ENCODE assay signal across 18 cellular contexts in genomic region chr10:6511347-6511746, GRCh38.
A peak's percentile ranks its signal among the peaks of the same experiment; 100 is the strongest.
DNase-seq lines count a peak whose midpoint lies in the region; ATAC-seq lines count a peak whose summit lies in the region.
"Had no signal": no experiment of that assay in that cellular context is flagged by ENCODE, and none has a peak within 500 bp of the region (broad histone marks: within the 10 kb centered on the region; RNA-seq: fewer than 3 reads in every experiment).

No MANE protein-coding gene starts in this region.

- no peak for ATAC-seq in activated naive CD8-positive, alpha-beta T cell treated with anti-CD3 and anti-CD28 coated beads, Interleukin-2, amount 50 U/mL, for 24 hours
- ATAC-seq: A549, GM23338, HCT116 had no signal

- no peaks in the 10 kb centered on the region for H3K79me2 ChIP-seq in mesendoderm (ENCODE audit: control insufficient read depth, insufficient read depth, low read length)

- intact Hi-C loops in activated CD4-positive, alpha-beta memory T cell treated with anti-CD3 and anti-CD28 coated beads for 36 hours (cut with micrococcal nuclease), result no loop called here

- no CpG with 5 or more reads among the region's 6 CpGs for WGBS in mesendoderm (ENCODE audit: extremely low coverage, insufficient coverage, low lambda C conversion rate)

- no peak overlapping the region for H3K4me3 Mint-ChIP-seq in activated CD4-positive, alpha-beta memory T cell treated with anti-CD3 and anti-CD28 coated beads for 36 hours
- no peak overlapping the region for H3K4me3 Mint-ChIP-seq in activated CD4-positive, alpha-beta memory T cell treated with anti-CD3 and anti-CD28 coated beads, Interleukin-2, amount 10 ng/mL, durations not matched to agents 7 days and 5 days
- no peak overlapping the region for H3K4me3 Mint-ChIP-seq in CD8-positive, alpha-beta memory T cell
- H3K4me3 Mint-ChIP-seq in activated naive CD8-positive, alpha-beta T cell treated with anti-CD3 and anti-CD28 coated beads, Interleukin-2, amount 50 U/mL, for 24 hours, result peak overlapping the region; percentile 48
- H3K4me3 Mint-ChIP-seq: GM23338 had no signal

- no peaks in the 10 kb centered on the region for H3K27me3 ChIP-seq in CD8-positive, alpha-beta memory T cell (ENCODE audit: insufficient read depth, low read length, poor library complexity, severe bottlenecking)
- no peaks in the 10 kb centered on the region for H3K27me3 ChIP-seq in mesendoderm (ENCODE audit: insufficient read depth, low read length, poor library complexity)
- H3K27me3 ChIP-seq: BLaER1 treated with 17β-estradiol and CSF1 and Interleukin-3, amounts not matched to agents 10 nM and 100 nM had no signal

- no peak overlapping the region for H3K4me2 ChIP-seq in mesendoderm (ENCODE audit: low read length)
- H3K4me2 ChIP-seq: A549; BLaER1 treated with 17β-estradiol and CSF1 and Interleukin-3, amounts not matched to agents 10 nM and 100 nM; GM23338 had no signal

- POLR2A ChIA-PET in activated CD4-positive, alpha-beta memory T cell treated with anti-CD3 and anti-CD28 coated beads for 36 hours (lab: Charles Lee), result interaction anchor here (1.0 to 1.9 kb wide), 2 partner anchors 12 to 19 kb away, joined by 3 to 6 read pairs; no protein-coding TSS in a partner anchor
- POLR2A ChIA-PET in activated CD4-positive, alpha-beta memory T cell treated with anti-CD3 and anti-CD28 coated beads, Interleukin-2, amount 10 ng/mL, durations not matched to agents 7 days and 5 days (lab: Charles Lee), result interaction anchor here (1.0 kb wide), 1 partner anchor 19 kb away, joined by 3 read pairs; no protein-coding TSS in a partner anchor
- POLR2A ChIA-PET in CD8-positive, alpha-beta memory T cell (lab: Charles Lee), result interaction anchor here (0.6 kb wide), 2 partner anchors 32 to 895 kb away, joined by 3 read pairs; no protein-coding TSS in a partner anchor

- no peak overlapping the region for H3K56ac ChIP-seq in mesendoderm (ENCODE audit: low read length)

- CTCF ChIA-PET in activated CD4-positive, alpha-beta memory T cell treated with anti-CD3 and anti-CD28 coated beads for 36 hours (lab: Charles Lee), result no interaction called here
- CTCF ChIA-PET in activated CD4-positive, alpha-beta memory T cell treated with anti-CD3 and anti-CD28 coated beads, Interleukin-2, amount 10 ng/mL, durations not matched to agents 7 days and 5 days (lab: Charles Lee), result no interaction called here
- CTCF ChIA-PET in CD8-positive, alpha-beta memory T cell (lab: Charles Lee), result no interaction called here

- H4K5ac ChIP-seq in mesendoderm (ENCODE audit: low read length), result no peak overlapping the region

- H3K79me1 ChIP-seq in mesendoderm (ENCODE audit: low read length), result no peaks in the 10 kb centered on the region

- no peak overlapping the region for H4K8ac ChIP-seq in mesendoderm (ENCODE audit: low read depth, low read length)

- H3K27ac Mint-ChIP-seq in activated CD4-positive, alpha-beta memory T cell treated with anti-CD3 and anti-CD28 coated beads for 36 hours, result peak overlapping the region; percentile 81
- H3K27ac Mint-ChIP-seq in activated CD4-positive, alpha-beta memory T cell treated with anti-CD3 and anti-CD28 coated beads, Interleukin-2, amount 10 ng/mL, durations not matched to agents 7 days and 5 days, result no peak overlapping the region
- peak overlapping the region in 7 of 8 donors; percentile 24 to 93 (median 72) for H3K27ac Mint-ChIP-seq in CD8-positive, alpha-beta memory T cell
- H3K27ac Mint-ChIP-seq in activated naive CD8-positive, alpha-beta T cell treated with anti-CD3 and anti-CD28 coated beads, Interleukin-2, amount 50 U/mL, for 24 hours, result peak overlapping the region; percentile 94
- H3K27ac Mint-ChIP-seq: GM23338 had no signal

- H3K4me1 Mint-ChIP-seq in activated CD4-positive, alpha-beta memory T cell treated with anti-CD3 and anti-CD28 coated beads for 36 hours (ENCODE audit: low read depth), result peaks cover 78% of the 10 kb centered on the region
- H3K4me1 Mint-ChIP-seq in activated CD4-positive, alpha-beta memory T cell treated with anti-CD3 and anti-CD28 coated beads, Interleukin-2, amount 10 ng/mL, durations not matched to agents 7 days and 5 days, result peaks cover 78% of the 10 kb centered on the region
- peaks cover 55 to 82% (median 77%) of the 10 kb centered on the region in 3 donors for H3K4me1 Mint-ChIP-seq in CD8-positive, alpha-beta memory T cell
- peaks cover 86% of the 10 kb centered on the region for H3K4me1 Mint-ChIP-seq in activated naive CD8-positive, alpha-beta T cell treated with anti-CD3 and anti-CD28 coated beads, Interleukin-2, amount 50 U/mL, for 24 hours

- no peak overlapping the region for H3K9ac ChIP-seq in mesendoderm (ENCODE audit: low read length)
- H3K9ac ChIP-seq: BLaER1 treated with 17β-estradiol and CSF1 and Interleukin-3, amounts not matched to agents 10 nM and 100 nM had no signal

- H2BK5ac ChIP-seq in mesendoderm (ENCODE audit: low read length), result no peak overlapping the region

- peaks cover 70% of the 10 kb centered on the region for H3K36me3 Mint-ChIP-seq in activated CD4-positive, alpha-beta memory T cell treated with anti-CD3 and anti-CD28 coated beads for 36 hours
- peaks cover 99% of the 10 kb centered on the region for H3K36me3 Mint-ChIP-seq in activated CD4-positive, alpha-beta memory T cell treated with anti-CD3 and anti-CD28 coated beads, Interleukin-2, amount 10 ng/mL, durations not matched to agents 7 days and 5 days (ENCODE audit: low read depth)
- H3K36me3 Mint-ChIP-seq in CD8-positive, alpha-beta memory T cell, result peaks cover 30 to 88% (median 38%) of the 10 kb centered on the region in 3 donors
- peaks cover 82% of the 10 kb centered on the region for H3K36me3 Mint-ChIP-seq in activated naive CD8-positive, alpha-beta T cell treated with anti-CD3 and anti-CD28 coated beads, Interleukin-2, amount 50 U/mL, for 24 hours (ENCODE audit: low read depth)

- H3K9me3 ChIP-seq in CD8-positive, alpha-beta memory T cell (ENCODE audit: low read length), result no peaks in the 10 kb centered on the region
- H3K9me3 ChIP-seq: A549 had no signal

- peaks cover 14% of the 10 kb centered on the region for H3K9me3 Mint-ChIP-seq in activated CD4-positive, alpha-beta memory T cell treated with anti-CD3 and anti-CD28 coated beads for 36 hours
- peaks cover 12% of the 10 kb centered on the region for H3K9me3 Mint-ChIP-seq in activated CD4-positive, alpha-beta memory T cell treated with anti-CD3 and anti-CD28 coated beads, Interleukin-2, amount 10 ng/mL, durations not matched to agents 7 days and 5 days
- no peaks in the 10 kb centered on the region for H3K9me3 Mint-ChIP-seq in CD8-positive, alpha-beta memory T cell
- peaks cover 15% of the 10 kb centered on the region for H3K9me3 Mint-ChIP-seq in activated naive CD8-positive, alpha-beta T cell treated with anti-CD3 and anti-CD28 coated beads, Interleukin-2, amount 50 U/mL, for 24 hours

- H2BK120ac ChIP-seq in mesendoderm (ENCODE audit: low read depth, low read length), result no peak overlapping the region

- H3K4me1 ChIP-seq in CD8-positive, alpha-beta memory T cell (ENCODE audit: insufficient read depth, low read length), result peaks cover 37% of the 10 kb centered on the region
- no peaks in the 10 kb centered on the region for H3K4me1 ChIP-seq in mesendoderm (ENCODE audit: control insufficient read depth, low read depth, low read length)
- H3K4me1 ChIP-seq: A549 had no signal

- H3K4me3 ChIP-seq in CD8-positive, alpha-beta memory T cell (ENCODE audit: low read length), result no peak overlapping the region
- H3K4me3 ChIP-seq in mesendoderm (ENCODE audit: low read length), result peak overlapping the region; percentile 12
- H3K4me3 ChIP-seq: A549; BLaER1 treated with 17β-estradiol and CSF1 and Interleukin-3, amounts not matched to agents 10 nM and 100 nM; GM23338 had no signal

- H2BK15ac ChIP-seq in mesendoderm (replicated peaks; ENCODE audit: low read depth), result no peak overlapping the region

- no peak overlapping the region for H2AK5ac ChIP-seq in mesendoderm (ENCODE audit: low read length)

- H3K4ac ChIP-seq in mesendoderm (ENCODE audit: low read depth, low read length), result no peak overlapping the region

- H3K18ac ChIP-seq in mesendoderm (ENCODE audit: low read length), result no peak overlapping the region

- no peak for DNase-seq in activated CD4-positive, alpha-beta memory T cell treated with anti-CD3 and anti-CD28 coated beads for 36 hours
- no peak for DNase-seq in activated CD4-positive, alpha-beta memory T cell treated with anti-CD3 and anti-CD28 coated beads, Interleukin-2, amount 10 ng/mL, durations not matched to agents 7 days and 5 days
- DNase-seq in CD8-positive, alpha-beta memory T cell, result no peak
- DNase-seq in activated naive CD8-positive, alpha-beta T cell treated with anti-CD3 and anti-CD28 coated beads, Interleukin-2, amount 50 U/mL, for 24 hours, result no peak
- DNase-seq in mesendoderm (no peak), Kasumi-1 (lab: John Stamatoyannopoulos, UW) (no peak), SK-N-DZ (ENCODE audit: low spot score) (no peak)
- DNase-seq in stimulated activated CD4-positive, alpha-beta T cell treated with anti-CD3 and anti-CD28 coated beads, Interleukin-2, amount 100 ng/mL, for 24 hours, result no peak
- DNase-seq: COR-L47; GF-D8; NCI-H1417 treated with DMSO at 0.1 percent for 48 hours; NCI-H1930; NCI-H526 treated with DMSO at 0.1 percent for 48 hours; NK-92 treated with Interleukin-12 subunit alpha and Interleukin-12 subunit beta, amount 100 ng/mL, for 24 hours had no signal

- no peak overlapping the region for H3K27ac ChIP-seq in CD8-positive, alpha-beta memory T cell (ENCODE audit: low read depth, low read length)
- no peak overlapping the region for H3K27ac ChIP-seq in mesendoderm (ENCODE audit: low read depth, low read length)
- H3K27ac ChIP-seq: A549; BLaER1 treated with 17β-estradiol and CSF1 and Interleukin-3, amounts not matched to agents 10 nM and 100 nM had no signal

- H3K36me3 ChIP-seq in CD8-positive, alpha-beta memory T cell (ENCODE audit: insufficient read depth, low read length), result peaks cover 54% of the 10 kb centered on the region
- H3K36me3 ChIP-seq in mesendoderm (ENCODE audit: control insufficient read depth, insufficient read depth, low read length), result no peaks in the 10 kb centered on the region

- H3K23ac ChIP-seq in mesendoderm (ENCODE audit: low read length), result no peak overlapping the region

- H3K27me3 Mint-ChIP-seq in activated CD4-positive, alpha-beta memory T cell treated with anti-CD3 and anti-CD28 coated beads for 36 hours, result no peaks in the 10 kb centered on the region
- no peaks in the 10 kb centered on the region for H3K27me3 Mint-ChIP-seq in activated CD4-positive, alpha-beta memory T cell treated with anti-CD3 and anti-CD28 coated beads, Interleukin-2, amount 10 ng/mL, durations not matched to agents 7 days and 5 days
- H3K27me3 Mint-ChIP-seq in CD8-positive, alpha-beta memory T cell, result no peaks in the 10 kb centered on the region
- no peaks in the 10 kb centered on the region for H3K27me3 Mint-ChIP-seq in activated naive CD8-positive, alpha-beta T cell treated with anti-CD3 and anti-CD28 coated beads, Interleukin-2, amount 50 U/mL, for 24 hours
